ENCODE assay signal across 24 cellular contexts in genomic region chr3:4543110-4543509, GRCh38. TPM values are rescaled to one million over a fixed set of nuclear protein-coding genes. Genes with fewer than 3 reads are reported as not detected.
DNase-seq lines count a peak whose midpoint lies in the region; ATAC-seq, FAIRE-seq and TF ChIP-seq lines count a peak whose summit lies in the region.
"Had no signal": no experiment of that assay in that cellular context is flagged by ENCODE, and none has a peak within 500 bp of the region (broad histone marks: within the 10 kb centered on the region; RNA-seq: fewer than 3 reads in every experiment).

No MANE protein-coding gene starts in this region.

- H2AFZ ChIP-seq in K562 (ENCODE audit: low read depth, low read length), result no peak overlapping the region
- H2AFZ ChIP-seq: GM23338 had no signal

- ATAC-seq in K562, result no peak
- no peak for ATAC-seq in naive B cell (ENCODE audit: low read depth in 2 of 2)
- no peak for ATAC-seq in stimulated activated memory B cell treated with anti-CD40 and anti-IgM and Interleukin-4, amounts not matched to agents 10 μg/mL and 1 μg/mL and 100 μg/mL, for 72 hours
- ATAC-seq in GM21447 (IDR thresholded peaks at IDR 0.05; ENCODE audit: unreplicated experiment), result no peak
- ATAC-seq: A549, GM23338, HCT116 had no signal

- H3K27me3 ChIP-seq in K562 (ENCODE audit: control insufficient read depth in 2 of 2, insufficient read depth in 2 of 2, low read length in 2 of 2), result no peaks in the 10 kb centered on the region

- TF ChIP-seq POLR2A in K562 (conservative IDR thresholded peaks at IDR 0.05), result no peak

- no peak overlapping the region for H3K4me2 ChIP-seq in K562 (ENCODE audit: insufficient read depth, low read length)
- H3K4me2 ChIP-seq: A549, GM23338 had no signal

- no peak for FAIRE-seq in K562 (lab: Jason Lieb, UNC)
- FAIRE-seq: A549, G401.6, GM12892, GM19239 had no signal

- POLR2A ChIA-PET in K562 (lab: Yijun Ruan, JAX), result interaction anchor here (1.3 to 3.5 kb wide), 3 partner anchors 8 to 49 kb away, joined by 5 to 21 read pairs (median 7); partner anchors contain the start of gene ITPR1

- no peak for TF ChIP-seq CTCF in K562 (IDR thresholded peaks at IDR 0.05 in 2 of 3, conservative IDR thresholded peaks at IDR 0.05 in 1 of 3; ENCODE audit: insufficient read depth in 2 of 3, low read depth in 1 of 3, low read length in 3 of 3)

- intact Hi-C loops in K562 (cut with micrococcal nuclease), result no loop called here

- H4K20me1 ChIP-seq in K562 (replicated peaks; ENCODE audit: control insufficient read depth, insufficient read depth, low read length), result no peaks in the 10 kb centered on the region

- 0% methylated on average over 2 of the region's 2 CpGs for WGBS in K562 (ENCODE audit: insufficient coverage, low coverage, missing lambda C conversion rate)

- no peak for TF ChIP-seq EP300 in K562 (IDR thresholded peaks at IDR 0.05; ENCODE audit: low read length)

- peak overlapping the region in 3 of 8 donors; percentile 13 to 75 (median 20) for H3K4me3 Mint-ChIP-seq in naive B cell
- no peak overlapping the region for H3K4me3 Mint-ChIP-seq in stimulated activated memory B cell treated with anti-CD40 and anti-IgM and Interleukin-4, amounts not matched to agents 10 μg/mL and 1 μg/mL and 100 μg/mL, for 72 hours
- H3K4me3 Mint-ChIP-seq: GM23338, H9 had no signal

- peaks cover 0 to 14% of the 10 kb centered on the region in 2 experiments; a peak in 3 of 5 replicates for H3K4me1 ChIP-seq in K562 (replicated peaks in 1 of 2; ENCODE audit: control insufficient read depth in 2 of 2, insufficient read depth in 2 of 2, low read length in 2 of 2)
- H3K4me1 ChIP-seq: A549 had no signal

- no peak overlapping the region for H3K27ac ChIP-seq in K562 (ENCODE audit: extremely low read depth, low read depth, low read length)
- H3K27ac ChIP-seq: A549 had no signal

- BruUV-seq in K562 (replicated peaks; lab: Mats Ljungman, UMichigan), result no TSS peak

- H3K9me3 ChIP-seq in K562 (replicated peaks; ENCODE audit: control insufficient read depth, insufficient read depth, low read depth, low read length), result no peaks in the 10 kb centered on the region

- CTCF ChIA-PET in K562 (lab: Yijun Ruan, JAX; ENCODE audit: low intra/inter-chr PET ratio), result no interaction called here

- in situ Hi-C loops in K562 (cut with MboI), result no loop called here

- no peak overlapping the region for H3K4me3 ChIP-seq in K562
- H3K4me3 ChIP-seq: A549, GM23338 had no signal

- peaks cover 31 to 73% (median 33%) of the 10 kb centered on the region in 3 donors for H3K4me1 Mint-ChIP-seq in naive B cell
- peaks cover 29% of the 10 kb centered on the region for H3K4me1 Mint-ChIP-seq in stimulated activated memory B cell treated with anti-CD40 and anti-IgM and Interleukin-4, amounts not matched to agents 10 μg/mL and 1 μg/mL and 100 μg/mL, for 72 hours
- H3K4me1 Mint-ChIP-seq: GM23338 had no signal

- peak overlapping the region; percentile 6 to 90 (median 71) for H3K27ac Mint-ChIP-seq in naive B cell
- H3K27ac Mint-ChIP-seq in stimulated activated memory B cell treated with anti-CD40 and anti-IgM and Interleukin-4, amounts not matched to agents 10 μg/mL and 1 μg/mL and 100 μg/mL, for 72 hours, result peak overlapping the region; percentile 74
- H3K27ac Mint-ChIP-seq: GM23338, H9 had no signal

- peaks cover 0 to 11% (median 9%) of the 10 kb centered on the region in 7 donors for H3K9me3 Mint-ChIP-seq in naive B cell
- H3K9me3 Mint-ChIP-seq in stimulated activated memory B cell treated with anti-CD40 and anti-IgM and Interleukin-4, amounts not matched to agents 10 μg/mL and 1 μg/mL and 100 μg/mL, for 72 hours, result peaks cover 2% of the 10 kb centered on the region

- no peaks in the 10 kb centered on the region; the same call in 2 of the 3 replicates for H3K79me2 ChIP-seq in K562 (ENCODE audit: control insufficient read depth, insufficient read depth, low read length)

- H3K9ac ChIP-seq in K562 (ENCODE audit: insufficient read depth in 1 of 2, low read depth in 2 of 2, low read length in 2 of 2), result no peak overlapping the region

- H3K36me3 ChIP-seq in K562 (ENCODE audit: control insufficient read depth, insufficient read depth, low read length), result no peaks in the 10 kb centered on the region; the same call in 2 of the 3 replicates

- peaks cover 7 to 19% of the 10 kb centered on the region in 2 donors for H3K36me3 Mint-ChIP-seq in naive B cell
- peaks cover 28% of the 10 kb centered on the region for H3K36me3 Mint-ChIP-seq in stimulated activated memory B cell treated with anti-CD40 and anti-IgM and Interleukin-4, amounts not matched to agents 10 μg/mL and 1 μg/mL and 100 μg/mL, for 72 hours

- peak; percentile 16 for DNase-seq in MV-4-11 (lab: John Stamatoyannopoulos, UW)
- no peak for DNase-seq in K562 (ENCODE audit: extremely low read depth in 1 of 4, low spot score in 3 of 4)
- no peak for DNase-seq in naive B cell
- no peak for DNase-seq in stimulated activated CD4-positive, alpha-beta T cell treated with anti-CD3 and anti-CD28 coated beads, Interleukin-15, amount 100 ng/mL, for 24 hours
- no peak for DNase-seq in kidney tubule cell (ENCODE audit: low spot score)
- DNase-seq in EL, result no peak
- DNase-seq: 8988T; ACHN; AML-193; C1 segment of cervical spinal cord; Calu3; CD4-positive, alpha-beta memory T cell; COR-L47; DMS53; DMS79 treated with DMSO at 0.1 percent for 48 hours; H9 had no signal

- no peak for TF ChIP-seq RAD21 in K562 (CRISPR knock-in tag; conservative IDR thresholded peaks at IDR 0.05 in 1 of 2, IDR thresholded peaks at IDR 0.05 in 1 of 2)

- H3K27me3 Mint-ChIP-seq in naive B cell, result no peaks in the 10 kb centered on the region
- H3K27me3 Mint-ChIP-seq in stimulated activated memory B cell treated with anti-CD40 and anti-IgM and Interleukin-4, amounts not matched to agents 10 μg/mL and 1 μg/mL and 100 μg/mL, for 72 hours, result no peaks in the 10 kb centered on the region
- H3K27me3 Mint-ChIP-seq: CD4-positive, alpha-beta memory T cell had no signal

- H3K9me1 ChIP-seq in K562 (ENCODE audit: control insufficient read depth, insufficient read depth, low read length), result no peaks in the 10 kb centered on the region

TF ChIP-seq in K562, 482 proteins besides CTCF, POLR2A, EP300 and RAD21 (continues in another document):
- TF ChIP-seq SMC3 (conservative IDR thresholded peaks at IDR 0.05; ENCODE audit: insufficient read depth, low read depth, low read length) (no peak), HDAC1 (IDR thresholded peaks at IDR 0.05) (0 out of 4 replicates have a peak, but pooled peaks of 1 of the 2 experiments have one; percentile 60), ELK1 (CRISPR knock-in tag; IDR thresholded peaks at IDR 0.05) (no peak), SLC30A9 (CRISPR knock-in tag; IDR thresholded peaks at IDR 0.05) (no peak), MTF1 (CRISPR knock-in tag; IDR thresholded peaks at IDR 0.05; ENCODE audit: borderline replicate concordance) (no peak), PPARD (CRISPR knock-in tag; IDR thresholded peaks at IDR 0.05) (no peak), PURB (CRISPR knock-in tag; IDR thresholded peaks at IDR 0.05; ENCODE audit: low read depth) (no peak), GABPA (tag; conservative IDR thresholded peaks at IDR 0.05; ENCODE audit: low read depth) (no peak), KAT7 (CRISPR knock-in tag; IDR thresholded peaks at IDR 0.05; ENCODE audit: borderline replicate concordance) (no peak), RCOR1 (IDR thresholded peaks at IDR 0.05; ENCODE audit: borderline replicate concordance in 1 of 2, low read depth in 2 of 2, low read length in 2 of 2) (peak in 1 of 2 experiments; percentile 84; a peak in 2 of 4 replicates)

RNA-seq across cellular contexts. Expression of gene ITPR1, which starts 50.0 kb away (rescaled TPM):
- total RNA-seq in K562 (2011; cell fraction: chromatin; rRNA removed; ENCODE audit: low replicate concordance), result 159 and 255 TPM in 2 replicates
- total RNA-seq in K562 (2011; cell fraction: nucleolus; rRNA removed), result 75.7 and 94.0 TPM in 2 replicates
- 134 and 202 TPM in 2 replicates for total RNA-seq in K562 (2011; cell fraction: nucleoplasm; rRNA removed)
- total RNA-seq in K562 (2014; rRNA removed) (22.4 and 22.9 TPM in 2 replicates), K562 (2014; rRNA removed; fragmentation: Illumina TruSeq; extraction: Trizol) (40.0 and 43.3 TPM in 2 replicates), K562 (2015; rRNA removed; fragmentation: Illumina TruSeq; extraction: Trizol) (31.1 and 32.3 TPM in 2 replicates), K562 (2021) (32.0 and 35.2 TPM in 2 replicates)
- polyA plus RNA-seq in K562 (2011; rRNA removed) (20.6 and 27.4 TPM in 2 replicates), K562 (2014; fragmentation: Illumina TruSeq; extraction: Trizol) (23.7 and 24.8 TPM in 2 replicates), K562 (2014; fragmentation: Nextera tagmentation; extraction: Ambion mirVana) (10 to 100 TPM; 26.2 to 33.9 TPM), K562 (2014; rRNA removed) (17.7 and 23.5 TPM in 2 replicates), naive B cell (ENCODE audit: low read depth in 6 of 6) (100 to 1,000 TPM in 1 of 6 donors, 10 to 100 TPM in 5; 54.8 to 110 (median 87.3) TPM)
- polyA plus RNA-seq in K562 (2011; cell fraction: cytosol; rRNA removed), result 5.8 and 10.0 TPM in 2 replicates
- 33.1 and 38.3 TPM in 2 replicates for polyA plus RNA-seq in K562 (2011; cell fraction: nucleus; rRNA removed)
- 25.5 and 30.9 TPM in 2 replicates for polyA plus RNA-seq in K562 (2012)
- polyA minus RNA-seq in K562 (2011; rRNA and poly(A)+ RNA removed), result 91.6 and 111 TPM in 2 replicates
- polyA minus RNA-seq in K562 (2011; cell fraction: cytosol; rRNA and poly(A)+ RNA removed), result 22.8 and 25.6 TPM in 2 replicates
- 77.7 and 104 TPM in 2 replicates for polyA minus RNA-seq in K562 (2011; cell fraction: nucleus; rRNA and poly(A)+ RNA removed)
